ENCODE assay signal across 8 cellular contexts in genomic region chr10:26334932-26335573, GRCh38.
DNase-seq lines count a peak whose midpoint lies in the region; ATAC-seq lines count a peak whose summit lies in the region.

No MANE protein-coding gene starts in this region.

- H3K79me1 ChIP-seq in mesendoderm (ENCODE audit: low read length), result no peaks in the 10 kb centered on the region

- no peaks in the 10 kb centered on the region for H3K36me3 ChIP-seq in BLaER1 treated with 17β-estradiol and CSF1 and Interleukin-3, amounts not matched to agents 10 nM and 100 nM
- no peaks in the 10 kb centered on the region for H3K36me3 ChIP-seq in duodenal mucosa (ENCODE audit: control insufficient read depth in 1 of 2, insufficient read depth in 2 of 2, low read length in 2 of 2)
- H3K36me3 ChIP-seq in mesendoderm (ENCODE audit: control insufficient read depth, insufficient read depth, low read length), result no peaks in the 10 kb centered on the region

- H3K36me3 Mint-ChIP-seq in activated CD4-positive, alpha-beta T cell treated with anti-CD3 and anti-CD28 coated beads, Interleukin-2, amount 10 ng/mL, durations not matched to agents 24 days and 14 days (ENCODE audit: low read depth), result peaks cover 1% of the 10 kb centered on the region

- H3K9ac ChIP-seq in BLaER1 treated with 17β-estradiol and CSF1 and Interleukin-3, amounts not matched to agents 10 nM and 100 nM, result peak overlapping the region in 10 of 11 experiments; percentile 23 to 69 (median 51); a peak in 19 of 22 replicates
- H3K9ac ChIP-seq in duodenal mucosa (ENCODE audit: low read depth in 1 of 2, low read length in 2 of 2) (no peak overlapping the region), mesendoderm (ENCODE audit: low read length) (no peak overlapping the region)

- peak overlapping the region; percentile 68 for H3K4me3 Mint-ChIP-seq in activated CD4-positive, alpha-beta T cell treated with anti-CD3 and anti-CD28 coated beads, Interleukin-2, amount 10 ng/mL, durations not matched to agents 24 days and 14 days

- H3K9me3 ChIP-seq in BLaER1 treated with 17β-estradiol and CSF1 and Interleukin-3, amounts not matched to agents 10 nM and 100 nM (replicated peaks in 1 of 11), result peaks cover 9 to 22% (median 11%) of the 10 kb centered on the region in 11 experiments; a peak in 20 of 22 replicates
- no peaks in the 10 kb centered on the region for H3K9me3 ChIP-seq in duodenal mucosa (ENCODE audit: control insufficient read depth in 1 of 2, low read length in 2 of 2)

- peak overlapping the region; percentile 61 to 93 (median 79) for H3K4me2 ChIP-seq in BLaER1 treated with 17β-estradiol and CSF1 and Interleukin-3, amounts not matched to agents 10 nM and 100 nM
- peak overlapping the region; percentile 14 for H3K4me2 ChIP-seq in mesendoderm (ENCODE audit: low read length)

- H4K8ac ChIP-seq in mesendoderm (ENCODE audit: low read depth, low read length), result no peak overlapping the region

- no peak overlapping the region for H2BK15ac ChIP-seq in mesendoderm (replicated peaks; ENCODE audit: low read depth)

- H4K20me1 ChIP-seq in BLaER1 treated with 17β-estradiol and CSF1 and Interleukin-3, amounts not matched to agents 10 nM and 100 nM, result no peaks in the 10 kb centered on the region

- no peak overlapping the region for H2AK5ac ChIP-seq in mesendoderm (ENCODE audit: low read length)

- no peak overlapping the region for H2BK5ac ChIP-seq in mesendoderm (ENCODE audit: low read length)

- no peak overlapping the region for H3K4ac ChIP-seq in mesendoderm (ENCODE audit: low read depth, low read length)

- no peak overlapping the region for H4K5ac ChIP-seq in mesendoderm (ENCODE audit: low read length)

- peaks cover 3% of the 10 kb centered on the region for H3K9me3 Mint-ChIP-seq in activated CD4-positive, alpha-beta T cell treated with anti-CD3 and anti-CD28 coated beads, Interleukin-2, amount 10 ng/mL, durations not matched to agents 24 days and 14 days

- H3K27ac Mint-ChIP-seq in activated CD4-positive, alpha-beta T cell treated with anti-CD3 and anti-CD28 coated beads, Interleukin-2, amount 10 ng/mL, durations not matched to agents 24 days and 14 days, result peak overlapping the region; percentile 38

- H3K4me3 ChIP-seq in BLaER1 treated with 17β-estradiol and CSF1 and Interleukin-3, amounts not matched to agents 10 nM and 100 nM, result peak overlapping the region; percentile 45 to 67 (median 53)
- H3K4me3 ChIP-seq in duodenal mucosa (ENCODE audit: low read depth in 1 of 2, low read length in 2 of 2), result peak overlapping the region; percentile 48 to 55
- no peak overlapping the region for H3K4me3 ChIP-seq in mesendoderm (ENCODE audit: low read length)

- peaks cover 8% of the 10 kb centered on the region for H3K4me1 Mint-ChIP-seq in activated CD4-positive, alpha-beta T cell treated with anti-CD3 and anti-CD28 coated beads, Interleukin-2, amount 10 ng/mL, durations not matched to agents 24 days and 14 days

- ATAC-seq in GM19025 (IDR thresholded peaks at IDR 0.05; ENCODE audit: low read depth, unreplicated experiment) (peak; percentile 80), HG03159 (IDR thresholded peaks at IDR 0.05; ENCODE audit: unreplicated experiment) (peak; percentile 87)

- H3K4me1 ChIP-seq in BLaER1 treated with 17β-estradiol and CSF1 and Interleukin-3, amounts not matched to agents 10 nM and 100 nM, result peaks cover 6 to 28% (median 20%) of the 10 kb centered on the region in 10 experiments
- H3K4me1 ChIP-seq in duodenal mucosa (ENCODE audit: control insufficient read depth in 1 of 2, insufficient read depth in 2 of 2, low read length in 2 of 2) (no peaks in the 10 kb centered on the region), mesendoderm (ENCODE audit: control insufficient read depth, low read depth, low read length) (no peaks in the 10 kb centered on the region)

- peak overlapping the region in 9 of 11 experiments; percentile 29 to 62 (median 54); a peak in 15 of 22 replicates for H3K27ac ChIP-seq in BLaER1 treated with 17β-estradiol and CSF1 and Interleukin-3, amounts not matched to agents 10 nM and 100 nM
- no peak overlapping the region for H3K27ac ChIP-seq in duodenal mucosa (ENCODE audit: low read depth, low read length)
- no peak overlapping the region for H3K27ac ChIP-seq in mesendoderm (ENCODE audit: low read depth, low read length)

- WGBS in mesendoderm (ENCODE audit: extremely low coverage, insufficient coverage, low lambda C conversion rate), result no CpG with 5 or more reads among the region's 7 CpGs

- intact Hi-C loops in activated CD4-positive, alpha-beta T cell treated with anti-CD3 and anti-CD28 coated beads, Interleukin-2, amount 10 ng/mL, durations not matched to agents 24 days and 14 days (cut with micrococcal nuclease), result loop anchor here (1.0 to 10.0 kb wide), 5 partner anchors 95 to 548 kb away; partner anchors contain the start of gene PDSS1

- H3K56ac ChIP-seq in mesendoderm (ENCODE audit: low read length), result peak overlapping the region; percentile 36

- DNase-seq in NCI-H460 (ENCODE audit: extremely low read depth, low read depth) (peak; percentile 43), mesendoderm (peak; percentile 86)
- peak; percentile 89 for DNase-seq in activated CD4-positive, alpha-beta T cell treated with anti-CD3 and anti-CD28 coated beads, Interleukin-2, amount 10 ng/mL, durations not matched to agents 24 days and 14 days
- peak; percentile 9 to 43 for DNase-seq in stimulated activated CD8-positive, alpha-beta memory T cell treated with anti-CD3 and anti-CD28 coated beads, Interleukin-4, amount 100 ng/mL, for 4 hours (ENCODE audit: low read depth in 2 of 2, low spot score in 1 of 2)

- peaks cover 3% of the 10 kb centered on the region for H3K27me3 Mint-ChIP-seq in activated CD4-positive, alpha-beta T cell treated with anti-CD3 and anti-CD28 coated beads, Interleukin-2, amount 10 ng/mL, durations not matched to agents 24 days and 14 days

- H2BK120ac ChIP-seq in mesendoderm (ENCODE audit: low read depth, low read length), result no peak overlapping the region

- H3K79me2 ChIP-seq in mesendoderm (ENCODE audit: control insufficient read depth, insufficient read depth, low read length), result no peaks in the 10 kb centered on the region

- H3K27me3 ChIP-seq in BLaER1 treated with 17β-estradiol and CSF1 and Interleukin-3, amounts not matched to agents 10 nM and 100 nM, result no peaks in the 10 kb centered on the region
- H3K27me3 ChIP-seq in duodenal mucosa (ENCODE audit: control insufficient read depth in 1 of 2, insufficient read depth in 2 of 2, low read length in 2 of 2) (no peaks in the 10 kb centered on the region), mesendoderm (ENCODE audit: insufficient read depth, low read length, poor library complexity) (no peaks in the 10 kb centered on the region)

- no peak overlapping the region for H3K23ac ChIP-seq in mesendoderm (ENCODE audit: low read length)

- H3K18ac ChIP-seq in mesendoderm (ENCODE audit: low read length), result no peak overlapping the region

Comparison
In these comparisons a context has a peak if more than half of its experiments do, and no peak if none do; other contexts are left out.
1. H3K27ac ChIP-seq: peak in BLaER1 treated with 17β-estradiol and CSF1 and Interleukin-3, amounts not matched to agents 10 nM and 100 nM (9 of 11); none in duodenal mucosa (single experiment) and mesendoderm (single experiment).
2. H3K9ac ChIP-seq: peak in BLaER1 treated with 17β-estradiol and CSF1 and Interleukin-3, amounts not matched to agents 10 nM and 100 nM (10 of 11); none in duodenal mucosa (0 of 2) and mesendoderm (single experiment).
3. DNase-seq: peak in every context shown above with its lines; median percentile 89 in activated CD4-positive, alpha-beta T cell treated with anti-CD3 and anti-CD28 coated beads, Interleukin-2, amount 10 ng/mL, durations not matched to agents 24 days and 14 days; 86 in mesendoderm; 43 in NCI-H460; 26 in stimulated activated CD8-positive, alpha-beta memory T cell treated with anti-CD3 and anti-CD28 coated beads, Interleukin-4, amount 100 ng/mL, for 4 hours.